ENCODE assay signal across 28 cellular contexts in the genomic region with DNA sequence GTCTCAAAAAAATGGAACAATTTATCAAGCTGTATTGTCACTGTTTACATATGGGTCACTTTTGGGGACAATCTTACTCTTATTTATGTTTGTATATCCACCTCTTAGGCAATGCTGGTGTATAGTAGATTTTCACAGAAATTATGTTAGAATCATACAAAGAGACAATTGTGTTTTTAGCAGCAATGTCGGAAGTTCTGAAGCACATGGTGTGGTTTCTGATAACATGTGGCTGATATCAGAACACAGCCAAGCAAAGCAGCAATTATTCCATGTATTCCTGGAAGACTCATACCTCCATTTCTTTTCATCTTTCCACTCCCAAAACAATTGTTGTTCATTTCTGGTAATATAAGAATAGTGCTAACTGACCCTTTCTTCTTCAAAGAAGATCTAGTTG.
"Had no signal": no experiment of that assay in that cellular context is flagged by ENCODE, and none has a peak within 500 bp of the region (broad histone marks: within the 10 kb centered on the region; RNA-seq: fewer than 3 reads in every experiment).

No MANE protein-coding gene starts in this region.

- DNase-seq: activated B cell treated with CpG ODN at 0.5 μM for 24 hours; activated CD4-positive, alpha-beta T cell treated with anti-CD3 and anti-CD28 coated beads for 1 hour; activated CD4-positive, alpha-beta T cell treated with anti-CD3 and anti-CD28 coated beads, Interleukin-2, amount 10 ng/mL, durations not matched to agents 24 days and 14 days; activated CD4-positive, alpha-beta T cell treated with anti-CD3 and anti-CD28 coated beads, Interleukin-2, amount 50 U/mL, for 48 hours; activated CD8-positive, alpha-beta memory T cell treated with anti-CD3 and anti-CD28 coated beads for 24 hours; activated gamma-delta T cell; activated naive CD4-positive, alpha-beta T cell treated with anti-CD3 and anti-CD28 coated beads, Interleukin-2, amount 10 ng/mL, durations not matched to agents 7 days and 5 days; activated naive CD8-positive, alpha-beta T cell treated with anti-CD3 and anti-CD28 coated beads for 36 hours; activated T-cell treated with anti-CD3 and anti-CD28 coated beads, Interleukin-2, amount 50 U/mL, for 48 hours; brain microvascular endothelial cell; cerebellar nuclear complex; MG63; MV-4-11; NCI-H1092 treated with DMSO at 0.1 percent for 48 hours; NCI-H1417 treated with DMSO at 0.1 percent for 48 hours; NCI-H1694; NCI-H2029; NCI-H2107; NCI-H2171 treated with DMSO at 0.1 percent for 48 hours; NCI-H345; NCI-H510A; NCI-H69; SHP77 treated with DMSO at 0.1 percent for 48 hours; T-helper 17 cell; T-helper 9 cell had no signal

- H3K4me3 ChIP-seq: MG63 had no signal

- FAIRE-seq: colon, RCC 7860 had no signal

- H3K4me3 Mint-ChIP-seq: activated B cell treated with CpG ODN at 0.5 μM for 24 hours; activated CD4-positive, alpha-beta T cell treated with anti-CD3 and anti-CD28 coated beads, Interleukin-2, amount 10 ng/mL, durations not matched to agents 24 days and 14 days; activated naive CD4-positive, alpha-beta T cell treated with anti-CD3 and anti-CD28 coated beads, Interleukin-2, amount 10 ng/mL, durations not matched to agents 7 days and 5 days; activated naive CD8-positive, alpha-beta T cell treated with anti-CD3 and anti-CD28 coated beads for 36 hours; activated T-helper 17 cell treated with anti-CD3 and anti-CD28 coated beads, Interleukin-2, amount 50 U/mL, for 72 hours; T-helper 17 cell had no signal

- H3K9me3 ChIP-seq: MG63 had no signal

- H3K4me1 Mint-ChIP-seq: activated B cell treated with CpG ODN at 0.5 μM for 24 hours; activated CD4-positive, alpha-beta T cell treated with anti-CD3 and anti-CD28 coated beads, Interleukin-2, amount 10 ng/mL, durations not matched to agents 24 days and 14 days; activated naive CD4-positive, alpha-beta T cell treated with anti-CD3 and anti-CD28 coated beads, Interleukin-2, amount 10 ng/mL, durations not matched to agents 7 days and 5 days; activated naive CD8-positive, alpha-beta T cell treated with anti-CD3 and anti-CD28 coated beads for 36 hours; activated T-helper 17 cell treated with anti-CD3 and anti-CD28 coated beads, Interleukin-2, amount 50 U/mL, for 72 hours; T-helper 17 cell had no signal

- H3K27ac Mint-ChIP-seq: activated B cell treated with CpG ODN at 0.5 μM for 24 hours; activated CD4-positive, alpha-beta T cell treated with anti-CD3 and anti-CD28 coated beads, Interleukin-2, amount 10 ng/mL, durations not matched to agents 24 days and 14 days; activated naive CD4-positive, alpha-beta T cell treated with anti-CD3 and anti-CD28 coated beads, Interleukin-2, amount 10 ng/mL, durations not matched to agents 7 days and 5 days; activated naive CD8-positive, alpha-beta T cell treated with anti-CD3 and anti-CD28 coated beads for 36 hours; activated T-helper 17 cell treated with anti-CD3 and anti-CD28 coated beads, Interleukin-2, amount 50 U/mL, for 72 hours; T-helper 17 cell had no signal

- H3K27me3 ChIP-seq: brain microvascular endothelial cell, MG63 had no signal

- ATAC-seq: activated T-helper 17 cell treated with anti-CD3 and anti-CD28 coated beads, Interleukin-2, amount 50 U/mL, for 72 hours; T-helper 17 cell had no signal

- H3K9me3 Mint-ChIP-seq: activated B cell treated with CpG ODN at 0.5 μM for 24 hours; activated CD4-positive, alpha-beta T cell treated with anti-CD3 and anti-CD28 coated beads, Interleukin-2, amount 10 ng/mL, durations not matched to agents 24 days and 14 days; activated naive CD4-positive, alpha-beta T cell treated with anti-CD3 and anti-CD28 coated beads, Interleukin-2, amount 10 ng/mL, durations not matched to agents 7 days and 5 days; activated naive CD8-positive, alpha-beta T cell treated with anti-CD3 and anti-CD28 coated beads for 36 hours; activated T-helper 17 cell treated with anti-CD3 and anti-CD28 coated beads, Interleukin-2, amount 50 U/mL, for 72 hours had no signal

- H3K36me3 Mint-ChIP-seq: activated naive CD4-positive, alpha-beta T cell treated with anti-CD3 and anti-CD28 coated beads, Interleukin-2, amount 10 ng/mL, durations not matched to agents 7 days and 5 days; activated naive CD8-positive, alpha-beta T cell treated with anti-CD3 and anti-CD28 coated beads for 36 hours had no signal

- H3K36me3 ChIP-seq: brain microvascular endothelial cell, MG63 had no signal

- H3K27ac ChIP-seq: brain microvascular endothelial cell had no signal
